ENCODE assay signal across 1 cellular context in genomic region chr18:35355140-35355618, GRCh38.
A peak's percentile ranks its signal among the peaks of the same experiment; 100 is the strongest.
TF ChIP-seq lines count a peak whose summit lies in the region.

No MANE protein-coding gene starts in this region.

TF ChIP-seq in K562, 482 proteins besides CTCF, POLR2A, EP300 and RAD21 (continued from another document):
- TF ChIP-seq JUND (IDR thresholded peaks at IDR 0.05; ENCODE audit: borderline replicate concordance, low read depth, low read length) (no peak), JUND (tag; IDR thresholded peaks at IDR 0.05; ENCODE audit: borderline replicate concordance, low read depth, low read length) (peak; percentile 18; the same call in 1 of the 3 replicates), SMC3 (conservative IDR thresholded peaks at IDR 0.05; ENCODE audit: insufficient read depth, low read depth, low read length) (0 out of 2 replicates have a peak, but pooled peaks have one; percentile 22), NEUROD1 (IDR thresholded peaks at IDR 0.05; ENCODE audit: borderline replicate concordance, low read depth, low read length, partially characterized antibody) (no peak)
